ENCODE assay signal across 1 cellular context in the genomic region with DNA sequence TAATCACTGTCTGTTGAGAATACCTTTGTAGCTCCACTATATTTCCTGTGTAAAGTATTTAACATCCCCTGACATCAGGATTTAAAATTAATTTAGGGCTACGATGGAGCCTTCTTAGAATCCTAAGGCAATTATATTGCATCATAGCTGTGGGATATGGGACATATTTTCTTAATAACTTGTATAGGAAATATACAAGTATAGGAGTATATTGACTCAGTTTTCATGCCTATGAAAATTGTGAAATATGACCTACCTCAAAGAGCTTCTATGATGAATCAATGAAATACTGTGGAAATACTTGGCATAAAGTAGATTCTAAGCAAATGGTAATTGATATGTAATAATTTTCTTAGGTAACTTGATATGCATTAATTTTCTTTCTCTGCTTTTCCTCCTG.
TF ChIP-seq lines count a peak whose summit lies in the region.

No MANE protein-coding gene starts in this region.

TF ChIP-seq in IMR-90, 13 proteins besides CTCF, POLR2A, EP300 and RAD21 (continued from another document):
- TF ChIP-seq MAZ (IDR thresholded peaks at IDR 0.05; ENCODE audit: borderline replicate concordance, low read depth, low read length) (no peak), BHLHE40 (IDR thresholded peaks at IDR 0.05; ENCODE audit: low read depth, low read length) (no peak)
